In genomic region chr7:148334441-148334956, GRCh38 we compare ENCODE assay signal across 1 cellular context.
TF ChIP-seq lines count a peak whose summit lies in the region.

No MANE protein-coding gene starts in this region.

TF ChIP-seq in HEK293, 187 proteins besides CTCF, POLR2A, EP300 and RAD21 (continued from another document):
- no peak for TF ChIP-seq ZNF362 (tag by site-specific recombination; IDR thresholded peaks at IDR 0.05)
